In the genomic region with DNA sequence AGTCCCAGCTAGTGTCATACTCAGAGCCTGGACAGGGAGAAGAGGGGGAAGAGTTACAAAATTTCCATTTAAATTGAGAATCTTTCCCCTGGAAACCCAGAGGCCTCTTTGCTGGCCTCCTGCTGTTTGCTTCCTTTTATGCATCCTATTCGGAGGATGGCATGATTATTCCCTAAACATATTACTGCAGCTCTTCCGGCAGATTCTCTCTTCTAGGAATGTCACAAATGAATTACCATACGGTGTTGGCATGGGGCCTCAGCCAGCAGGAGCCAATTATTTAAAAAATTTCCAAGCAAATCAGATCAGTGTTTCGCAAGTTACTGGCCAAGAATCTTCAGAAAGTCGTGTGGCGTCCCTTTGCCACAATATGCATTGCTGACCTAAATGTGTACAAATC, we compare ENCODE assay signal across 19 cellular contexts.
"Had no signal": no experiment of that assay in that cellular context is flagged by ENCODE, and none has a peak within 500 bp of the region (broad histone marks: within the 10 kb centered on the region; RNA-seq: fewer than 3 reads in every experiment).

No MANE protein-coding gene starts in this region.

- H3K4me3 ChIP-seq: adrenal gland, left lung, pancreas, thyroid gland had no signal

- H3K36me3 ChIP-seq: adrenal gland, left lung, pancreas, thyroid gland had no signal

- H3K4me1 ChIP-seq: adrenal gland, left lung, pancreas, thyroid gland had no signal

- H3K9me3 Mint-ChIP-seq: central memory CD8-positive, alpha-beta T cell; memory B cell had no signal

- H3K27ac Mint-ChIP-seq: activated CD4-positive, alpha-beta T cell treated with anti-CD3 and anti-CD28 coated beads, Interleukin-2, amount 10 ng/mL, durations not matched to agents 7 days and 5 days; activated T-helper 2 cell treated with anti-CD3 and anti-CD28 coated beads, Interferon-gamma antibody, Interleukin-2, Interleukin-4, amounts not matched to agents 10 μg/mL and 5 μg/mL and 100 μg/mL, durations not matched to agents 14 hours and 24 hours and 36 hours; endodermal cell; memory B cell; nephron progenitor cell had no signal

- H3K4me3 Mint-ChIP-seq: activated CD4-positive, alpha-beta T cell treated with anti-CD3 and anti-CD28 coated beads, Interleukin-2, amount 10 ng/mL, durations not matched to agents 7 days and 5 days; central memory CD8-positive, alpha-beta T cell; dendritic cell treated with granulocyte-macrophage colony-stimulating factor and Interleukin-4, amounts not matched to agents 40 ng/mL and 50 ng/mL, for 4 days; endodermal cell; memory B cell; nephron progenitor cell had no signal

- H3K27ac ChIP-seq: adrenal gland, left lung, pancreas, thyroid gland had no signal

- DNase-seq: activated CD4-positive, alpha-beta T cell treated with anti-CD3 and anti-CD28 coated beads, Interleukin-2, amount 10 ng/mL, durations not matched to agents 7 days and 5 days; activated CD4-positive, CD25-positive, alpha-beta regulatory T cell; activated naive CD4-positive, alpha-beta T cell treated with anti-CD3 and anti-CD28 coated beads, Interleukin-2, amount 50 U/mL, for 16 hours; activated T-cell treated with anti-CD3 and anti-CD28 coated beads for 4 hours; adrenal gland; endodermal cell; erythroblast; foreskin fibroblast; glutamatergic neuron; left lung; nephron progenitor cell; pancreas; stimulated activated CD4-positive, alpha-beta T cell treated with anti-CD3 and anti-CD28 coated beads, Interleukin-15, amount 100 ng/mL, for 24 hours; stimulated activated CD4-positive, alpha-beta T cell treated with anti-CD3 and anti-CD28 coated beads, Interleukin-4, amount 100 ng/mL, for 4 hours; thyroid gland had no signal

- H3K36me3 Mint-ChIP-seq: memory B cell had no signal

- ATAC-seq: left lung, pancreas had no signal

- H3K27me3 ChIP-seq: adrenal gland, pancreas, thyroid gland had no signal

- H3K4me1 Mint-ChIP-seq: activated CD4-positive, alpha-beta T cell treated with anti-CD3 and anti-CD28 coated beads, Interleukin-2, amount 10 ng/mL, durations not matched to agents 7 days and 5 days; central memory CD8-positive, alpha-beta T cell; memory B cell; nephron progenitor cell had no signal

- H3K9me3 ChIP-seq: thyroid gland had no signal
